In the genomic region with DNA sequence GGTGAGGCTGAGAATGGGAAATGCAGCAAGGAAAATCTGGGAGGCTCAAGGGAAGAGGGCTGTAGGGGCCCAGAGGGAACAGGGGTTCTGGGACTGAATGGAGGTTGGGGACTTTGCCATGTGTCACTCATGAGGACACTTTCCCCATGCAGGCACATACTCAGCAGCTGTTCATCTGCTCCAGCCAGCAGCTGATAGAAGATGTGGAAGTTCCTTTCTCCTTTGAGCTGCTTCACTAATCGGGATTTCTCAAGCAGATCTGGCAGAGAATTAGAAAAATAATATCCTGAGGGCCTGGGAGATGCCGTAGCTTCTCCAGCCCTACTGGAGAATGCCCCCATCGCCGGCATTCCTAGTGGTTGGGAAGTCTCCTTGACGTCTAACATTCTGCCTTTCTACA, we compare ENCODE assay signal across 29 cellular contexts. TPM values are rescaled to one million over a fixed set of nuclear protein-coding genes. Genes with fewer than 3 reads are reported as not detected.
A peak's percentile ranks its signal among the peaks of the same experiment; 100 is the strongest.
DNase-seq lines count a peak whose midpoint lies in the region; ATAC-seq and TF ChIP-seq lines count a peak whose summit lies in the region.
"Had no signal": no experiment of that assay in that cellular context is flagged by ENCODE, and none has a peak within 500 bp of the region (broad histone marks: within the 10 kb centered on the region; RNA-seq: fewer than 3 reads in every experiment).

No MANE protein-coding gene starts in this region.

- POLR2A ChIA-PET in activated CD8-positive, alpha-beta T cell treated with anti-CD3 and anti-CD28 coated beads, Interleukin-2, amount 10 ng/mL, durations not matched to agents 7 days and 5 days (lab: Charles Lee), result interaction anchor here (0.8 to 2.4 kb wide), 4 partner anchors 13 to 56 kb away, joined by 3 to 9 read pairs (median 3); no protein-coding TSS in a partner anchor
- POLR2A ChIA-PET in activated CD8-positive, alpha-beta T cell treated with anti-CD3 and anti-CD28 coated beads for 36 hours (lab: Charles Lee), result interaction anchor here (0.5 to 3.5 kb wide), 6 partner anchors 16 to 371 kb away, joined by 3 to 15 read pairs (median 3); no protein-coding TSS in a partner anchor

- no peak overlapping the region for H2BK12ac ChIP-seq in mesenchymal stem cell (ENCODE audit: low read length in 2 of 2)

- no peak overlapping the region for H2AK5ac ChIP-seq in mesenchymal stem cell (ENCODE audit: low read length, severe bottlenecking)

- H3K27me3 Mint-ChIP-seq in activated CD8-positive, alpha-beta T cell treated with anti-CD3 and anti-CD28 coated beads, Interleukin-2, amount 10 ng/mL, durations not matched to agents 7 days and 5 days (ENCODE audit: low read depth), result peaks cover 3% of the 10 kb centered on the region
- no peaks in the 10 kb centered on the region for H3K27me3 Mint-ChIP-seq in activated CD8-positive, alpha-beta T cell treated with anti-CD3 and anti-CD28 coated beads for 36 hours
- peaks cover 32% of the 10 kb centered on the region for H3K27me3 Mint-ChIP-seq in T-helper 17 cell
- no peaks in the 10 kb centered on the region for H3K27me3 Mint-ChIP-seq in stimulated activated memory B cell treated with anti-CD40 and anti-IgM and Interleukin-4, amounts not matched to agents 10 μg/mL and 1 μg/mL and 100 μg/mL, for 72 hours
- H3K27me3 Mint-ChIP-seq: activated naive CD8-positive, alpha-beta T cell had no signal

- H3K4me3 ChIP-seq in mesenchymal stem cell (ENCODE audit: insufficient read depth in 1 of 2, low read depth in 1 of 2, low read length in 2 of 2), result no peak overlapping the region
- H3K4me3 ChIP-seq in smooth muscle cell, result no peak overlapping the region
- H3K4me3 ChIP-seq: A549, GM23338, left ventricle myocardium inferior, transverse colon had no signal

- no peak overlapping the region for H4K8ac ChIP-seq in mesenchymal stem cell (ENCODE audit: low read length)

- H3K9me3 Mint-ChIP-seq in activated CD8-positive, alpha-beta T cell treated with anti-CD3 and anti-CD28 coated beads, Interleukin-2, amount 10 ng/mL, durations not matched to agents 7 days and 5 days (ENCODE audit: insufficient read depth), result no peaks in the 10 kb centered on the region
- no peaks in the 10 kb centered on the region for H3K9me3 Mint-ChIP-seq in activated CD8-positive, alpha-beta T cell treated with anti-CD3 and anti-CD28 coated beads for 36 hours
- no peaks in the 10 kb centered on the region for H3K9me3 Mint-ChIP-seq in stimulated activated memory B cell treated with anti-CD40 and anti-IgM and Interleukin-4, amounts not matched to agents 10 μg/mL and 1 μg/mL and 100 μg/mL, for 72 hours
- H3K9me3 Mint-ChIP-seq: GM23338, IgD-negative memory B cell, WTC11 had no signal

- peaks cover 2% of the 10 kb centered on the region for H3K36me3 Mint-ChIP-seq in activated CD8-positive, alpha-beta T cell treated with anti-CD3 and anti-CD28 coated beads, Interleukin-2, amount 10 ng/mL, durations not matched to agents 7 days and 5 days (ENCODE audit: low read depth)
- no peaks in the 10 kb centered on the region for H3K36me3 Mint-ChIP-seq in activated CD8-positive, alpha-beta T cell treated with anti-CD3 and anti-CD28 coated beads for 36 hours (ENCODE audit: low read depth)
- H3K36me3 Mint-ChIP-seq in T-helper 17 cell (ENCODE audit: low read depth), result peaks cover 2% of the 10 kb centered on the region
- H3K36me3 Mint-ChIP-seq in stimulated activated memory B cell treated with anti-CD40 and anti-IgM and Interleukin-4, amounts not matched to agents 10 μg/mL and 1 μg/mL and 100 μg/mL, for 72 hours, result no peaks in the 10 kb centered on the region
- H3K36me3 Mint-ChIP-seq: activated naive CD8-positive, alpha-beta T cell; IgD-negative memory B cell; WTC11 had no signal

- no peak overlapping the region for H2AFZ ChIP-seq in mesenchymal stem cell (ENCODE audit: low read depth, low read length)
- H2AFZ ChIP-seq in smooth muscle cell (ENCODE audit: low read depth), result no peak overlapping the region
- H2AFZ ChIP-seq: GM23338 had no signal

- H3K14ac ChIP-seq in mesenchymal stem cell (ENCODE audit: low read length in 2 of 2), result no peak overlapping the region

- H3K79me2 ChIP-seq in smooth muscle cell (ENCODE audit: low read depth), result no peaks in the 10 kb centered on the region

- TF ChIP-seq CTCF in activated CD8-positive, alpha-beta T cell treated with anti-CD3 and anti-CD28 coated beads for 36 hours (IDR thresholded peaks at IDR 0.05), result no peak
- no peak for TF ChIP-seq CTCF in smooth muscle cell (IDR thresholded peaks at IDR 0.05; ENCODE audit: borderline replicate concordance, insufficient read depth, poor library complexity, severe bottlenecking)

- peaks cover 43% of the 10 kb centered on the region for H3K4me1 Mint-ChIP-seq in activated CD8-positive, alpha-beta T cell treated with anti-CD3 and anti-CD28 coated beads, Interleukin-2, amount 10 ng/mL, durations not matched to agents 7 days and 5 days (ENCODE audit: low read depth)
- peaks cover 36% of the 10 kb centered on the region for H3K4me1 Mint-ChIP-seq in activated CD8-positive, alpha-beta T cell treated with anti-CD3 and anti-CD28 coated beads for 36 hours (ENCODE audit: low read depth)
- H3K4me1 Mint-ChIP-seq in T-helper 17 cell, result peaks cover 18% of the 10 kb centered on the region
- H3K4me1 Mint-ChIP-seq in stimulated activated memory B cell treated with anti-CD40 and anti-IgM and Interleukin-4, amounts not matched to agents 10 μg/mL and 1 μg/mL and 100 μg/mL, for 72 hours, result peaks cover 29% of the 10 kb centered on the region
- H3K4me1 Mint-ChIP-seq: WTC11 had no signal

- H3K4ac ChIP-seq in mesenchymal stem cell (ENCODE audit: low read depth in 1 of 2, low read length in 2 of 2), result no peak overlapping the region

- H3K4me3 Mint-ChIP-seq in activated CD8-positive, alpha-beta T cell treated with anti-CD3 and anti-CD28 coated beads, Interleukin-2, amount 10 ng/mL, durations not matched to agents 7 days and 5 days, result no peak overlapping the region
- H3K4me3 Mint-ChIP-seq in activated CD8-positive, alpha-beta T cell treated with anti-CD3 and anti-CD28 coated beads for 36 hours, result no peak overlapping the region
- H3K4me3 Mint-ChIP-seq in T-helper 17 cell, result peak overlapping the region; percentile 60
- no peak overlapping the region for H3K4me3 Mint-ChIP-seq in stimulated activated memory B cell treated with anti-CD40 and anti-IgM and Interleukin-4, amounts not matched to agents 10 μg/mL and 1 μg/mL and 100 μg/mL, for 72 hours
- H3K4me3 Mint-ChIP-seq: GM23338, WTC11 had no signal

- no peak overlapping the region for H3K4me2 ChIP-seq in mesenchymal stem cell (ENCODE audit: low read length, poor library complexity, severe bottlenecking)
- no peak overlapping the region for H3K4me2 ChIP-seq in smooth muscle cell
- H3K4me2 ChIP-seq: A549, GM23338 had no signal

- peak overlapping the region; percentile 86 for H3K27ac Mint-ChIP-seq in activated CD8-positive, alpha-beta T cell treated with anti-CD3 and anti-CD28 coated beads, Interleukin-2, amount 10 ng/mL, durations not matched to agents 7 days and 5 days
- no peak overlapping the region for H3K27ac Mint-ChIP-seq in activated CD8-positive, alpha-beta T cell treated with anti-CD3 and anti-CD28 coated beads for 36 hours
- H3K27ac Mint-ChIP-seq in T-helper 17 cell, result peak overlapping the region; percentile 0
- H3K27ac Mint-ChIP-seq in stimulated activated memory B cell treated with anti-CD40 and anti-IgM and Interleukin-4, amounts not matched to agents 10 μg/mL and 1 μg/mL and 100 μg/mL, for 72 hours, result peak overlapping the region; percentile 87
- H3K27ac Mint-ChIP-seq: activated naive CD8-positive, alpha-beta T cell; GM23338; WTC11 had no signal

- CTCF ChIA-PET in activated CD8-positive, alpha-beta T cell treated with anti-CD3 and anti-CD28 coated beads, Interleukin-2, amount 10 ng/mL, durations not matched to agents 7 days and 5 days (lab: Charles Lee), result interaction anchor here (1.0 to 7.7 kb wide), 9 partner anchors 14 to 412 kb away, joined by 3 to 105 read pairs (median 24); a partner anchor contains a TSS
- CTCF ChIA-PET in activated CD8-positive, alpha-beta T cell treated with anti-CD3 and anti-CD28 coated beads for 36 hours (lab: Charles Lee), result interaction anchor here (1.1 to 4.2 kb wide), 10 partner anchors 12 to 78 kb away, joined by 3 to 17 read pairs (median 6); a partner anchor contains a TSS

- H3K4me1 ChIP-seq in mesenchymal stem cell (ENCODE audit: control insufficient read depth, insufficient read depth, low read depth, low read length) (peaks cover 6% of the 10 kb centered on the region), smooth muscle cell (ENCODE audit: low read depth) (no peaks in the 10 kb centered on the region)
- H3K4me1 ChIP-seq: foreskin keratinocyte, left ventricle myocardium inferior had no signal

- H4K91ac ChIP-seq in mesenchymal stem cell (ENCODE audit: low read length), result no peak overlapping the region

- intact Hi-C loops in activated CD8-positive, alpha-beta T cell treated with anti-CD3 and anti-CD28 coated beads for 36 hours (cut with micrococcal nuclease), result no loop called here

- H3K27me3 ChIP-seq in mesenchymal stem cell (ENCODE audit: control insufficient read depth in 1 of 2, insufficient read depth in 1 of 2, low read length in 2 of 2), result peaks cover 44 to 100% of the 10 kb centered on the region in 2 experiments
- H3K27me3 ChIP-seq in smooth muscle cell (ENCODE audit: low read depth), result peaks cover 10% of the 10 kb centered on the region
- H3K27me3 ChIP-seq: neutrophil, transverse colon had no signal

- no peaks in the 10 kb centered on the region for H3K9me3 ChIP-seq in T-helper 17 cell (ENCODE audit: control insufficient read depth, low read length, poor library complexity, severe bottlenecking)
- H3K9me3 ChIP-seq in mesenchymal stem cell (ENCODE audit: control insufficient read depth, low read length), result no peaks in the 10 kb centered on the region
- H3K9me3 ChIP-seq in smooth muscle cell (replicated peaks; ENCODE audit: low read depth), result no peaks in the 10 kb centered on the region
- H3K9me3 ChIP-seq: A549, left ventricle myocardium inferior, neutrophil, transverse colon had no signal

- peaks cover 6% of the 10 kb centered on the region for H3F3A ChIP-seq in smooth muscle cell (ENCODE audit: low read depth)

- H4K20me1 ChIP-seq in smooth muscle cell (ENCODE audit: low read depth), result no peaks in the 10 kb centered on the region

- H3K79me1 ChIP-seq in mesenchymal stem cell (replicated peaks; ENCODE audit: low read length, poor library complexity, severe bottlenecking), result no peaks in the 10 kb centered on the region

- 89% methylated on average over 5 of the region's 5 CpGs for WGBS in mesenchymal stem cell
- WGBS in smooth muscle cell (ENCODE audit: low lambda C conversion rate), result 79% methylated on average over 5 of the region's 5 CpGs

- H3K9ac ChIP-seq in mesenchymal stem cell (ENCODE audit: low read length) (no peak overlapping the region), smooth muscle cell (ENCODE audit: low read depth) (no peak overlapping the region)

- no peak for ATAC-seq in activated CD8-positive, alpha-beta T cell treated with anti-CD3 and anti-CD28 coated beads, Interleukin-2, amount 10 ng/mL, durations not matched to agents 7 days and 5 days
- no peak for ATAC-seq in activated CD8-positive, alpha-beta T cell treated with anti-CD3 and anti-CD28 coated beads for 36 hours
- ATAC-seq in T-helper 17 cell, result no peak
- no peak for ATAC-seq in stimulated activated memory B cell treated with anti-CD40 and anti-IgM and Interleukin-4, amounts not matched to agents 10 μg/mL and 1 μg/mL and 100 μg/mL, for 72 hours
- ATAC-seq in GM19467 (IDR thresholded peaks at IDR 0.05; ENCODE audit: unreplicated experiment), result no peak
- ATAC-seq: A549, foreskin keratinocyte, GM23338, SK-N-SH treated with all-trans-retinoic acid at 6 μM for 48 hours, WTC11 had no signal

- no peak overlapping the region for H3K23ac ChIP-seq in mesenchymal stem cell (ENCODE audit: low read length in 2 of 2)

- H3K36me3 ChIP-seq in mesenchymal stem cell (ENCODE audit: control insufficient read depth in 1 of 2, insufficient read depth in 2 of 2, low read depth in 1 of 2, low read length in 2 of 2) (no peaks in the 10 kb centered on the region), smooth muscle cell (ENCODE audit: low read depth) (no peaks in the 10 kb centered on the region)
- H3K36me3 ChIP-seq: left ventricle myocardium inferior, neutrophil had no signal

- H2BK15ac ChIP-seq in mesenchymal stem cell (ENCODE audit: low read depth, poor library complexity, severe bottlenecking), result no peak overlapping the region

- H3K18ac ChIP-seq in mesenchymal stem cell (ENCODE audit: low read depth in 1 of 2, low read length in 2 of 2), result no peak overlapping the region

- H2BK5ac ChIP-seq in mesenchymal stem cell (ENCODE audit: low read depth, low read length, poor library complexity, severe bottlenecking), result no peak overlapping the region

- no peak overlapping the region for H2BK120ac ChIP-seq in mesenchymal stem cell (ENCODE audit: low read depth, low read length)

- no peak for DNase-seq in activated CD8-positive, alpha-beta T cell treated with anti-CD3 and anti-CD28 coated beads, Interleukin-2, amount 10 ng/mL, durations not matched to agents 7 days and 5 days
- no peak for DNase-seq in activated CD8-positive, alpha-beta T cell treated with anti-CD3 and anti-CD28 coated beads for 36 hours
- DNase-seq in T-helper 17 cell (no peak), medulla oblongata (ENCODE audit: extremely low spot score) (peak; percentile 62), mesenchymal stem cell (no peak), smooth muscle cell (lab: John Stamatoyannopoulos, UW; ENCODE audit: unreplicated experiment) (no peak)
- DNase-seq: cerebellar nuclear complex; erythroblast; foreskin keratinocyte; hippocampal formation; left ventricle myocardium inferior; NCI-H2171 treated with DMSO at 0.1 percent for 48 hours; NCI-H526; stimulated activated CD4-positive, alpha-beta T cell treated with anti-CD3 and anti-CD28 coated beads, Interleukin-4, amount 100 ng/mL, for 1 hour; stimulated activated naive CD8-positive, alpha-beta T cell treated with anti-CD3 and anti-CD28 coated beads, Interleukin-15, Interleukin-2, amounts not matched to agents 100 U/mL and 50 U/mL, for 24 hours; T-helper 9 cell; transverse colon had no signal

- H3K27ac ChIP-seq in mesenchymal stem cell (ENCODE audit: low read length, poor library complexity, severe bottlenecking), result no peak overlapping the region
- H3K27ac ChIP-seq in smooth muscle cell (ENCODE audit: low read depth), result no peak overlapping the region
- H3K27ac ChIP-seq: A549, foreskin keratinocyte, left ventricle myocardium inferior, transverse colon had no signal

RNA-seq across cellular contexts. Expression of a gene that starts 3.5 kb away (rescaled TPM):
- 1 to 10 TPM; 1.3 to 1.4 TPM for total RNA-seq in activated CD8-positive, alpha-beta T cell treated with anti-CD3 and anti-CD28 coated beads, Interleukin-2, amount 10 ng/mL, durations not matched to agents 7 days and 5 days
- total RNA-seq in activated CD8-positive, alpha-beta T cell treated with anti-CD3 and anti-CD28 coated beads for 36 hours, result 1 to 10 TPM; 2.1 to 2.6 TPM
- total RNA-seq in T-helper 17 cell (under 1 TPM in 1 of 2 donors, not detected in 1; 0.70 TPM), smooth muscle cell (not detected in 2 replicates)
- polyA plus RNA-seq in mesenchymal stem cell (2013, experiment 1 of 2), result not detected
- not detected for polyA plus RNA-seq in mesenchymal stem cell (2013, experiment 2 of 2)
- polyA plus RNA-seq in smooth muscle cell, result not detected in 2 replicates
- total RNA-seq: foreskin keratinocyte, GM23338, left ventricle myocardium inferior, M059J had no signal
- polyA plus RNA-seq: foreskin keratinocyte, GM23338, IgD-negative memory B cell had no signal

RNA-seq across cellular contexts. Expression of a gene that starts 30.1 kb away (rescaled TPM):
- total RNA-seq in activated CD8-positive, alpha-beta T cell treated with anti-CD3 and anti-CD28 coated beads, Interleukin-2, amount 10 ng/mL, durations not matched to agents 7 days and 5 days, result not detected
- under 1 TPM; 0.34 to 0.54 TPM for total RNA-seq in activated CD8-positive, alpha-beta T cell treated with anti-CD3 and anti-CD28 coated beads for 36 hours
- total RNA-seq in T-helper 17 cell, result not detected
- polyA plus RNA-seq in mesenchymal stem cell (2013, experiment 1 of 2), result 1.3 TPM
- 0.96 TPM for polyA plus RNA-seq in mesenchymal stem cell (2013, experiment 2 of 2)
- total RNA-seq in smooth muscle cell, result 0.90 and 6.3 TPM in 2 replicates
- polyA plus RNA-seq in smooth muscle cell, result 1.7 and 4.1 TPM in 2 replicates
- total RNA-seq: foreskin keratinocyte, left ventricle myocardium inferior, M059J, pulmonary artery endothelial cell had no signal
- polyA plus RNA-seq: BJ, foreskin keratinocyte, IgD-negative memory B cell had no signal

RNA-seq across cellular contexts. Expression of a gene that starts 32.2 kb away (rescaled TPM):
- 10 to 100 TPM; 56.4 to 56.9 TPM for total RNA-seq in activated CD8-positive, alpha-beta T cell treated with anti-CD3 and anti-CD28 coated beads, Interleukin-2, amount 10 ng/mL, durations not matched to agents 7 days and 5 days
- 10 to 100 TPM; 76.1 to 80.6 TPM for total RNA-seq in activated CD8-positive, alpha-beta T cell treated with anti-CD3 and anti-CD28 coated beads for 36 hours
- 10 to 100 TPM; 12.2 to 14.1 TPM for total RNA-seq in T-helper 17 cell
- polyA plus RNA-seq in mesenchymal stem cell (2013, experiment 1 of 2), result 6.2 TPM
- 5.8 TPM for polyA plus RNA-seq in mesenchymal stem cell (2013, experiment 2 of 2)
- total RNA-seq in smooth muscle cell, result 8.9 and 12.6 TPM in 2 replicates
- polyA plus RNA-seq in smooth muscle cell, result 3.2 and 4.0 TPM in 2 replicates

RNA-seq across cellular contexts. Expression of a gene that starts 40.0 kb away (rescaled TPM):
- total RNA-seq in activated CD8-positive, alpha-beta T cell treated with anti-CD3 and anti-CD28 coated beads, Interleukin-2, amount 10 ng/mL, durations not matched to agents 7 days and 5 days, result 1 to 10 TPM; 7.7 to 8.2 TPM
- 1 to 10 TPM; 5.1 to 5.5 TPM for total RNA-seq in activated CD8-positive, alpha-beta T cell treated with anti-CD3 and anti-CD28 coated beads for 36 hours
- total RNA-seq in T-helper 17 cell (10 to 100 TPM in 1 of 2 donors, 1 to 10 TPM in 1; 7.0 to 10.8 TPM), smooth muscle cell (7.3 and 8.5 TPM in 2 replicates)
- polyA plus RNA-seq in mesenchymal stem cell (2013, experiment 1 of 2), result 2.9 TPM
- 3.0 TPM for polyA plus RNA-seq in mesenchymal stem cell (2013, experiment 2 of 2)
- polyA plus RNA-seq in smooth muscle cell, result 2.6 and 3.6 TPM in 2 replicates

RNA-seq across cellular contexts. Expression of a gene that starts 42.5 kb away (rescaled TPM):
- total RNA-seq in activated CD8-positive, alpha-beta T cell treated with anti-CD3 and anti-CD28 coated beads, Interleukin-2, amount 10 ng/mL, durations not matched to agents 7 days and 5 days, result 10 to 100 TPM; 12.9 to 13.7 TPM
- 10 to 100 TPM; 69.3 to 70.8 TPM for total RNA-seq in activated CD8-positive, alpha-beta T cell treated with anti-CD3 and anti-CD28 coated beads for 36 hours
- total RNA-seq in T-helper 17 cell (1 to 10 TPM; 4.0 to 5.0 TPM), smooth muscle cell (57.8 and 58.3 TPM in 2 replicates)
- 28.9 TPM for polyA plus RNA-seq in mesenchymal stem cell (2013, experiment 1 of 2)
- 27.0 TPM for polyA plus RNA-seq in mesenchymal stem cell (2013, experiment 2 of 2)
- 37.9 and 39.7 TPM in 2 replicates for polyA plus RNA-seq in smooth muscle cell
